ENCODE assay signal across 1 cellular context in the genomic region with DNA sequence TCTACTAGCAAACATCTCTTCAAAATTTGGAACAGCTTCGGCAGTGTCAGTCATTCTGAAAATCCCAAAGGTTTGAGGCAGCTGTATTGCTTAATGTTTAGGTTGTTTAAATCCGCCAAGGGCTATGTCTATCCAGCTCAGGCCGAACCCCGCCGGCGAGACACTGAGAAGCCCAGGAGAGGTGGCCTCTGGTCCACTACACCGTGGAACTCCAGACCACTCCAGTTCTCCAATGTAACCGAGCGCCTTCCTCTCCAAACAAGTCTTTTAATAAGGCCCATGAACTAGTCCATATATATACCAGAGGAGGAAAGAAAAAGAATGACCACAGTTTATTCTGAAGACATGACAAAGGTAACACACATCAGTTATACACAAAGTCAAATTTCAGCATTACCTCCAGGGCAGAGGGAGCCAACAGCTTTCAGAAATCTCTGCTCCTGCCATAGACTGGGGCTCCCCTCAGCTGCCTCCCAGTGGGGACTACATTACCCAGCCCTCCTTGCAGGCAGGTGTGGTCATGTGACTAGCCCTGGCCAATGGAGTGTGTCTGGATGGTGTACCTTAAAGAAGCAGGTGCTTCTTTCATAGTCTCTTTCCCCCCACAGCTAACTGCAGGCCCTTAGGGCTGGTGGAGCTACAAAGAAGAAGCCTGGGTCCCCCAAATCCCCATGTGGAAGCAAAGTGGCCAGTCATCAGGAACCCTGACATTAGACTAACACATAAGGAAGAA.
A peak's percentile ranks its signal among the peaks of the same experiment; 100 is the strongest.
TF ChIP-seq lines count a peak whose summit lies in the region.

A gene (minus strand): TSS at position 255 of the 733 bp plus-strand sequence. CDS start 201 bp downstream, at position 54.

TF ChIP-seq in HepG2, 621 proteins besides CTCF, POLR2A, EP300 and RAD21 (continued from another document):
- TF ChIP-seq ZNF776 (CRISPR knock-in tag; IDR thresholded peaks at IDR 0.05) (no peak), ZNF343 (CRISPR knock-in tag; IDR thresholded peaks at IDR 0.05) (no peak), SETDB1 (CRISPR knock-in tag; IDR thresholded peaks at IDR 0.05; ENCODE audit: borderline replicate concordance) (no peak), NFYB (CRISPR knock-in tag; IDR thresholded peaks at IDR 0.05) (peak; percentile 91), ETV5 (CRISPR knock-in tag; IDR thresholded peaks at IDR 0.05; ENCODE audit: borderline replicate concordance) (no peak), PRPF4 (IDR thresholded peaks at IDR 0.05; ENCODE audit: low read depth, low read length, poor library complexity, severe bottlenecking) (no peak), HCFC1 (IDR thresholded peaks at IDR 0.05; ENCODE audit: low read depth, low read length) (0 out of 2 replicates have a peak, but pooled peaks have one; percentile 39), LCORL (IDR thresholded peaks at IDR 0.05) (no peak), LCORL (CRISPR knock-in tag; IDR thresholded peaks at IDR 0.05) (no peak), TBX2 (CRISPR knock-in tag; IDR thresholded peaks at IDR 0.05; ENCODE audit: borderline replicate concordance) (no peak), HES4 (CRISPR knock-in tag; IDR thresholded peaks at IDR 0.05; ENCODE audit: borderline replicate concordance) (no peak), ZNF256 (CRISPR knock-in tag; conservative IDR thresholded peaks at IDR 0.05) (no peak), THAP11 (CRISPR knock-in tag; IDR thresholded peaks at IDR 0.05) (peak; percentile 94), RAD51 (IDR thresholded peaks at IDR 0.05; ENCODE audit: borderline replicate concordance) (peak; percentile 10; the same call in 1 of the 2 replicates), ZBTB1 (CRISPR knock-in tag; IDR thresholded peaks at IDR 0.05; ENCODE audit: borderline replicate concordance) (no peak)
- TF ChIP-seq, protein P1, sequence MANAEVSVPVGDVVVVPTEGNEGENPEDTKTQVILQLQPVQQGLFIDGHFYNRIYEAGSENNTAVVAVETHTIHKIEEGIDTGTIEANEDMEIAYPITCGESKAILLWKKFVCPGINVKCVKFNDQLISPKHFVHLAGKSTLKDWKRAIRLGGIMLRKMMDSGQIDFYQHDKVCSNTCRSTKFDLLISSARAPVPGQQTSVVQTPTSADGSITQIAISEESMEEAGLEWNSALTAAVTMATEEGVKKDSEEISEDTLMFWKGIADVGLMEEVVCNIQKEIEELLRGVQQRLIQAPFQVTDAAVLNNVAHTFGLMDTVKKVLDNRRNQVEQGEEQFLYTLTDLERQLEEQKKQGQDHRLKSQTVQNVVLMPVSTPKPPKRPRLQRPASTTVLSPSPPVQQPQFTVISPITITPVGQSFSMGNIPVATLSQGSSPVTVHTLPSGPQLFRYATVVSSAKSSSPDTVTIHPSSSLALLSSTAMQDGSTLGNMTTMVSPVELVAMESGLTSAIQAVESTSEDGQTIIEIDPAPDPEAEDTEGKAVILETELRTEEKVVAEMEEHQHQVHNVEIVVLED (CRISPR knock-in tag; IDR thresholded peaks at IDR 0.05; ENCODE audit: borderline replicate concordance) = no peak
- TF ChIP-seq, protein P2, sequence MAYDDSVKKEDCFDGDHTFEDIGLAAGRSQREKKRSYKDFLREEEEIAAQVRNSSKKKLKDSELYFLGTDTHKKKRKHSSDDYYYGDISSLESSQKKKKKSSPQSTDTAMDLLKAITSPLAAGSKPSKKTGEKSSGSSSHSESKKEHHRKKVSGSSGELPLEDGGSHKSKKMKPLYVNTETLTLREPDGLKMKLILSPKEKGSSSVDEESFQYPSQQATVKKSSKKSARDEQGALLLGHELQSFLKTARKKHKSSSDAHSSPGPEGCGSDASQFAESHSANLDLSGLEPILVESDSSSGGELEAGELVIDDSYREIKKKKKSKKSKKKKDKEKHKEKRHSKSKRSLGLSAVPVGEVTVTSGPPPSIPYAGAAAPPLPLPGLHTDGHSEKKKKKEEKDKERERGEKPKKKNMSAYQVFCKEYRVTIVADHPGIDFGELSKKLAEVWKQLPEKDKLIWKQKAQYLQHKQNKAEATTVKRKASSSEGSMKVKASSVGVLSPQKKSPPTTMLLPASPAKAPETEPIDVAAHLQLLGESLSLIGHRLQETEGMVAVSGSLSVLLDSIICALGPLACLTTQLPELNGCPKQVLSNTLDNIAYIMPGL (CRISPR knock-in tag; IDR thresholded peaks at IDR 0.05; ENCODE audit: borderline replicate concordance in 1 of 2, low read depth in 1 of 2) = no peak
- TF ChIP-seq, protein P3, sequence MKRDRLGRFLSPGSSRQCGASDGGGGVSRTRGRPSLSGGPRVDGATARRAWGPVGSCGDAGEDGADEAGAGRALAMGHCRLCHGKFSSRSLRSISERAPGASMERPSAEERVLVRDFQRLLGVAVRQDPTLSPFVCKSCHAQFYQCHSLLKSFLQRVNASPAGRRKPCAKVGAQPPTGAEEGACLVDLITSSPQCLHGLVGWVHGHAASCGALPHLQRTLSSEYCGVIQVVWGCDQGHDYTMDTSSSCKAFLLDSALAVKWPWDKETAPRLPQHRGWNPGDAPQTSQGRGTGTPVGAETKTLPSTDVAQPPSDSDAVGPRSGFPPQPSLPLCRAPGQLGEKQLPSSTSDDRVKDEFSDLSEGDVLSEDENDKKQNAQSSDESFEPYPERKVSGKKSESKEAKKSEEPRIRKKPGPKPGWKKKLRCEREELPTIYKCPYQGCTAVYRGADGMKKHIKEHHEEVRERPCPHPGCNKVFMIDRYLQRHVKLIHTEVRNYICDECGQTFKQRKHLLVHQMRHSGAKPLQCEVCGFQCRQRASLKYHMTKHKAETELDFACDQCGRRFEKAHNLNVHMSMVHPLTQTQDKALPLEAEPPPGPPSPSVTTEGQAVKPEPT (CRISPR knock-in tag; IDR thresholded peaks at IDR 0.05; ENCODE audit: low read depth) = no peak
- TF ChIP-seq, protein P4, sequence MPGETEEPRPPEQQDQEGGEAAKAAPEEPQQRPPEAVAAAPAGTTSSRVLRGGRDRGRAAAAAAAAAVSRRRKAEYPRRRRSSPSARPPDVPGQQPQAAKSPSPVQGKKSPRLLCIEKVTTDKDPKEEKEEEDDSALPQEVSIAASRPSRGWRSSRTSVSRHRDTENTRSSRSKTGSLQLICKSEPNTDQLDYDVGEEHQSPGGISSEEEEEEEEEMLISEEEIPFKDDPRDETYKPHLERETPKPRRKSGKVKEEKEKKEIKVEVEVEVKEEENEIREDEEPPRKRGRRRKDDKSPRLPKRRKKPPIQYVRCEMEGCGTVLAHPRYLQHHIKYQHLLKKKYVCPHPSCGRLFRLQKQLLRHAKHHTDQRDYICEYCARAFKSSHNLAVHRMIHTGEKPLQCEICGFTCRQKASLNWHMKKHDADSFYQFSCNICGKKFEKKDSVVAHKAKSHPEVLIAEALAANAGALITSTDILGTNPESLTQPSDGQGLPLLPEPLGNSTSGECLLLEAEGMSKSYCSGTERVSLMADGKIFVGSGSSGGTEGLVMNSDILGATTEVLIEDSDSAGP (CRISPR knock-in tag; IDR thresholded peaks at IDR 0.05; ENCODE audit: borderline replicate concordance) = peak; percentile 88
- TF ChIP-seq, protein P5, sequence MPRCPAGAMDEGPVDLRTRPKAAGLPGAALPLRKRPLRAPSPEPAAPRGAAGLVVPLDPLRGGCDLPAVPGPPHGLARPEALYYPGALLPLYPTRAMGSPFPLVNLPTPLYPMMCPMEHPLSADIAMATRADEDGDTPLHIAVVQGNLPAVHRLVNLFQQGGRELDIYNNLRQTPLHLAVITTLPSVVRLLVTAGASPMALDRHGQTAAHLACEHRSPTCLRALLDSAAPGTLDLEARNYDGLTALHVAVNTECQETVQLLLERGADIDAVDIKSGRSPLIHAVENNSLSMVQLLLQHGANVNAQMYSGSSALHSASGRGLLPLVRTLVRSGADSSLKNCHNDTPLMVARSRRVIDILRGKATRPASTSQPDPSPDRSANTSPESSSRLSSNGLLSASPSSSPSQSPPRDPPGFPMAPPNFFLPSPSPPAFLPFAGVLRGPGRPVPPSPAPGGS (CRISPR knock-in tag; IDR thresholded peaks at IDR 0.05) = no peak
- TF ChIP-seq, protein P6, sequence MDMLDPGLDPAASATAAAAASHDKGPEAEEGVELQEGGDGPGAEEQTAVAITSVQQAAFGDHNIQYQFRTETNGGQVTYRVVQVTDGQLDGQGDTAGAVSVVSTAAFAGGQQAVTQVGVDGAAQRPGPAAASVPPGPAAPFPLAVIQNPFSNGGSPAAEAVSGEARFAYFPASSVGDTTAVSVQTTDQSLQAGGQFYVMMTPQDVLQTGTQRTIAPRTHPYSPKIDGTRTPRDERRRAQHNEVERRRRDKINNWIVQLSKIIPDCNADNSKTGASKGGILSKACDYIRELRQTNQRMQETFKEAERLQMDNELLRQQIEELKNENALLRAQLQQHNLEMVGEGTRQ (IDR thresholded peaks at IDR 0.05; ENCODE audit: low read depth, low read length) = 0 out of 2 replicates have a peak, but pooled peaks have one; percentile 14
- TF ChIP-seq, protein P6 (CRISPR knock-in tag; IDR thresholded peaks at IDR 0.05; ENCODE audit: borderline replicate concordance) = peak; percentile 77; the same call in 1 of the 2 replicates
TF ChIP-seq in HepG2: peak in this region for 8.
